17 cellular contexts compared by ENCODE assay signal in genomic region chr13:29315847-29316246, GRCh38.
DNase-seq lines count a peak whose midpoint lies in the region; ATAC-seq and TF ChIP-seq lines count a peak whose summit lies in the region.
"Had no signal": no experiment of that assay in that cellular context is flagged by ENCODE, and none has a peak within 500 bp of the region (broad histone marks: within the 10 kb centered on the region; RNA-seq: fewer than 3 reads in every experiment).

No MANE protein-coding gene starts in this region.

- no peak overlapping the region for H3K9ac ChIP-seq in SK-N-SH
- H3K9ac ChIP-seq in mammary epithelial cell (ENCODE audit: insufficient read depth, low read length), result no peak overlapping the region
- H3K9ac ChIP-seq: BLaER1 treated with 17β-estradiol and CSF1 and Interleukin-3, amounts not matched to agents 10 nM and 100 nM had no signal

- no peaks in the 10 kb centered on the region for H3K79me2 ChIP-seq in GM23338 (replicated peaks; ENCODE audit: insufficient read depth)
- H3K79me2 ChIP-seq in SK-N-SH (ENCODE audit: insufficient read depth), result no peaks in the 10 kb centered on the region
- H3K79me2 ChIP-seq in mammary epithelial cell (ENCODE audit: insufficient read depth, low read length), result no peaks in the 10 kb centered on the region

- no peak overlapping the region for H3K4me2 ChIP-seq in GM23338
- no peak overlapping the region for H3K4me2 ChIP-seq in SK-N-SH
- no peak overlapping the region for H3K4me2 ChIP-seq in mammary epithelial cell (ENCODE audit: insufficient read depth, low read depth, low read length)
- H3K4me2 ChIP-seq: BLaER1 treated with 17β-estradiol and CSF1 and Interleukin-3, amounts not matched to agents 10 nM and 100 nM had no signal

- in situ Hi-C loops in mammary epithelial cell (cut with MboI; ENCODE audit: low sequenced_read_pairs in 2 of 2), result no loop called here
- in situ Hi-C loops in ACHN (cut with HindIII; ENCODE audit: low pct_ligation_motif_present, low pct_unique_long_range_greater_than_20kb, low sequenced_read_pairs), result no loop called here

- 0 out of 2 replicates have a peak overlapping the region, but pooled peaks have one; percentile 70 for H2AFZ ChIP-seq in GM23338
- H2AFZ ChIP-seq in SK-N-SH (ENCODE audit: low read depth), result no peak overlapping the region
- H2AFZ ChIP-seq in mammary epithelial cell (ENCODE audit: low read depth, low read length), result no peak overlapping the region

- H3K4me1 ChIP-seq in GM23338 (ENCODE audit: insufficient read depth) (no peaks in the 10 kb centered on the region), SK-N-SH (ENCODE audit: control insufficient read depth in 1 of 2, insufficient read depth in 2 of 2, low read depth in 1 of 2, low read length in 1 of 2) (no peaks in the 10 kb centered on the region), mammary epithelial cell (ENCODE audit: insufficient read depth, low read length) (no peaks in the 10 kb centered on the region)

- H3K4me1 Mint-ChIP-seq in activated CD8-positive, alpha-beta T cell treated with anti-CD3 and anti-CD28 coated beads for 36 hours (ENCODE audit: low read depth), result no peaks in the 10 kb centered on the region
- no peaks in the 10 kb centered on the region for H3K4me1 Mint-ChIP-seq in activated CD8-positive, alpha-beta T cell treated with anti-CD3 and anti-CD28 coated beads, Interleukin-2, amount 10 ng/mL, durations not matched to agents 7 days and 5 days (ENCODE audit: low read depth)
- no peaks in the 10 kb centered on the region for H3K4me1 Mint-ChIP-seq in GM23338
- H3K4me1 Mint-ChIP-seq in stimulated activated memory B cell treated with anti-CD40 and anti-IgM and Interleukin-4, amounts not matched to agents 10 μg/mL and 1 μg/mL and 100 μg/mL, for 72 hours, result no peaks in the 10 kb centered on the region
- H3K4me1 Mint-ChIP-seq: B cell had no signal

- no peak overlapping the region for H3K4me3 Mint-ChIP-seq in activated CD8-positive, alpha-beta T cell treated with anti-CD3 and anti-CD28 coated beads for 36 hours
- no peak overlapping the region for H3K4me3 Mint-ChIP-seq in activated CD8-positive, alpha-beta T cell treated with anti-CD3 and anti-CD28 coated beads, Interleukin-2, amount 10 ng/mL, durations not matched to agents 7 days and 5 days
- H3K4me3 Mint-ChIP-seq in GM23338, result no peak overlapping the region
- no peak overlapping the region for H3K4me3 Mint-ChIP-seq in stimulated activated memory B cell treated with anti-CD40 and anti-IgM and Interleukin-4, amounts not matched to agents 10 μg/mL and 1 μg/mL and 100 μg/mL, for 72 hours
- H3K4me3 Mint-ChIP-seq: B cell; CD8-positive, alpha-beta T cell; H9 had no signal

- TF ChIP-seq RAD21 in SK-N-SH (IDR thresholded peaks at IDR 0.05; ENCODE audit: low read length), result no peak

- intact Hi-C loops in activated CD8-positive, alpha-beta T cell treated with anti-CD3 and anti-CD28 coated beads for 36 hours (cut with micrococcal nuclease), result no loop called here
- intact Hi-C loops in mammary epithelial cell (cut with micrococcal nuclease), result no loop called here

- no peaks in the 10 kb centered on the region for H3K36me3 Mint-ChIP-seq in activated CD8-positive, alpha-beta T cell treated with anti-CD3 and anti-CD28 coated beads for 36 hours (ENCODE audit: low read depth)
- H3K36me3 Mint-ChIP-seq in activated CD8-positive, alpha-beta T cell treated with anti-CD3 and anti-CD28 coated beads, Interleukin-2, amount 10 ng/mL, durations not matched to agents 7 days and 5 days (ENCODE audit: low read depth), result no peaks in the 10 kb centered on the region
- H3K36me3 Mint-ChIP-seq in GM23338 (ENCODE audit: low read depth), result no peaks in the 10 kb centered on the region
- H3K36me3 Mint-ChIP-seq in stimulated activated memory B cell treated with anti-CD40 and anti-IgM and Interleukin-4, amounts not matched to agents 10 μg/mL and 1 μg/mL and 100 μg/mL, for 72 hours, result no peaks in the 10 kb centered on the region
- H3K36me3 Mint-ChIP-seq: CD8-positive, alpha-beta T cell had no signal

- H3K27me3 Mint-ChIP-seq in activated CD8-positive, alpha-beta T cell treated with anti-CD3 and anti-CD28 coated beads for 36 hours, result no peaks in the 10 kb centered on the region
- no peaks in the 10 kb centered on the region for H3K27me3 Mint-ChIP-seq in activated CD8-positive, alpha-beta T cell treated with anti-CD3 and anti-CD28 coated beads, Interleukin-2, amount 10 ng/mL, durations not matched to agents 7 days and 5 days (ENCODE audit: low read depth)
- peaks cover 6% of the 10 kb centered on the region for H3K27me3 Mint-ChIP-seq in GM23338 (ENCODE audit: insufficient read depth, low read depth, poor library complexity)
- H3K27me3 Mint-ChIP-seq in stimulated activated memory B cell treated with anti-CD40 and anti-IgM and Interleukin-4, amounts not matched to agents 10 μg/mL and 1 μg/mL and 100 μg/mL, for 72 hours, result no peaks in the 10 kb centered on the region

- peak; percentile 39 for ATAC-seq in activated CD8-positive, alpha-beta T cell treated with anti-CD3 and anti-CD28 coated beads for 36 hours
- ATAC-seq in activated CD8-positive, alpha-beta T cell treated with anti-CD3 and anti-CD28 coated beads, Interleukin-2, amount 10 ng/mL, durations not matched to agents 7 days and 5 days, result no peak
- no peak for ATAC-seq in GM23338
- peak; percentile 62 for ATAC-seq in stimulated activated memory B cell treated with anti-CD40 and anti-IgM and Interleukin-4, amounts not matched to agents 10 μg/mL and 1 μg/mL and 100 μg/mL, for 72 hours
- ATAC-seq: CD8-positive, alpha-beta T cell; GM12878 had no signal

- H3K27ac Mint-ChIP-seq in activated CD8-positive, alpha-beta T cell treated with anti-CD3 and anti-CD28 coated beads for 36 hours, result no peak overlapping the region
- H3K27ac Mint-ChIP-seq in activated CD8-positive, alpha-beta T cell treated with anti-CD3 and anti-CD28 coated beads, Interleukin-2, amount 10 ng/mL, durations not matched to agents 7 days and 5 days, result no peak overlapping the region
- H3K27ac Mint-ChIP-seq in GM23338, result no peak overlapping the region
- H3K27ac Mint-ChIP-seq in stimulated activated memory B cell treated with anti-CD40 and anti-IgM and Interleukin-4, amounts not matched to agents 10 μg/mL and 1 μg/mL and 100 μg/mL, for 72 hours, result no peak overlapping the region
- H3K27ac Mint-ChIP-seq: B cell; CD8-positive, alpha-beta T cell; H9 had no signal

- 0% methylated on average over 2 of the region's 2 CpGs for WGBS in SK-N-SH (ENCODE audit: low lambda C conversion rate)
- WGBS in mammary epithelial cell (ENCODE audit: low coverage, missing lambda C conversion rate), result 35% methylated on average over 2 of the region's 2 CpGs

- POLR2A ChIA-PET in activated CD8-positive, alpha-beta T cell treated with anti-CD3 and anti-CD28 coated beads for 36 hours (lab: Charles Lee), result no interaction called here
- POLR2A ChIA-PET in activated CD8-positive, alpha-beta T cell treated with anti-CD3 and anti-CD28 coated beads, Interleukin-2, amount 10 ng/mL, durations not matched to agents 7 days and 5 days (lab: Charles Lee), result interaction anchor here (0.7 kb wide), 1 partner anchor 1355 kb away, joined by 3 read pairs; no protein-coding TSS in a partner anchor
- POLR2A ChIA-PET in SK-N-SH (lab: Yijun Ruan, JAX), result no interaction called here

- CTCF ChIA-PET in activated CD8-positive, alpha-beta T cell treated with anti-CD3 and anti-CD28 coated beads for 36 hours (lab: Charles Lee), result no interaction called here
- CTCF ChIA-PET in activated CD8-positive, alpha-beta T cell treated with anti-CD3 and anti-CD28 coated beads, Interleukin-2, amount 10 ng/mL, durations not matched to agents 7 days and 5 days (lab: Charles Lee), result no interaction called here
- CTCF ChIA-PET in SK-N-SH (lab: Yijun Ruan, JAX) (no interaction called here), mammary epithelial cell (lab: Charles Lee; ENCODE audit: low non-redundant PET) (no interaction called here)

- dilution Hi-C loops in mammary epithelial cell (cut with HindIII; ENCODE audit: low sequenced_read_pairs), result loop anchor here (5.0 kb wide), 1 partner anchor 49 kb away; no protein-coding TSS in a partner anchor

- H3K9me2 ChIP-seq in GM23338 (ENCODE audit: insufficient read depth), result no peaks in the 10 kb centered on the region
- H3K9me2 ChIP-seq in SK-N-SH, result no peaks in the 10 kb centered on the region

- H3K4me3 ChIP-seq in GM23338 (no peak overlapping the region), SK-N-SH (ENCODE audit: low read depth in 2 of 2, low read length in 1 of 2) (no peak overlapping the region), mammary epithelial cell (replicated peaks in 1 of 3; ENCODE audit: insufficient read depth in 1 of 3, low read depth in 2 of 3, low read length in 3 of 3) (no peak overlapping the region)
- H3K4me3 ChIP-seq: BLaER1 treated with 17β-estradiol and CSF1 and Interleukin-3, amounts not matched to agents 10 nM and 100 nM; GM12878 had no signal

- H4K20me1 ChIP-seq in GM23338 (replicated peaks; ENCODE audit: insufficient read depth) (no peaks in the 10 kb centered on the region), SK-N-SH (ENCODE audit: insufficient read depth) (no peaks in the 10 kb centered on the region), mammary epithelial cell (ENCODE audit: insufficient read depth, low read length) (no peaks in the 10 kb centered on the region)
- H4K20me1 ChIP-seq: BLaER1 treated with 17β-estradiol and CSF1 and Interleukin-3, amounts not matched to agents 10 nM and 100 nM had no signal

- peak; percentile 2 for DNase-seq in activated CD8-positive, alpha-beta T cell treated with anti-CD3 and anti-CD28 coated beads for 36 hours
- DNase-seq in activated CD8-positive, alpha-beta T cell treated with anti-CD3 and anti-CD28 coated beads, Interleukin-2, amount 10 ng/mL, durations not matched to agents 7 days and 5 days, result no peak
- DNase-seq in GM23338 (ENCODE audit: low spot score), result no peak
- DNase-seq in RPMI8226, result peak; percentile 25
- no peak for DNase-seq in SK-N-SH
- DNase-seq in mammary epithelial cell, result no peak
- DNase-seq in ACHN, result no peak
- DNase-seq: 8988T; Calu3; CD8-positive, alpha-beta T cell; DMS79 treated with DMSO at 0.1 percent for 48 hours; EL; H9 had no signal

- no peak for TF ChIP-seq CTCF in activated CD8-positive, alpha-beta T cell treated with anti-CD3 and anti-CD28 coated beads for 36 hours (IDR thresholded peaks at IDR 0.05)
- no peak for TF ChIP-seq CTCF in GM23338 (conservative IDR thresholded peaks at IDR 0.05; ENCODE audit: low read depth in 2 of 2)
- no peak for TF ChIP-seq CTCF in SK-N-SH (IDR thresholded peaks at IDR 0.05)
- TF ChIP-seq CTCF in mammary epithelial cell (conservative IDR thresholded peaks at IDR 0.05 in 1 of 2, IDR thresholded peaks at IDR 0.05 in 1 of 2; ENCODE audit: extremely low read depth in 1 of 2, insufficient read depth in 1 of 2, low read depth in 1 of 2, low read length in 2 of 2), result no peak

- no peaks in the 10 kb centered on the region for H3K9me3 Mint-ChIP-seq in activated CD8-positive, alpha-beta T cell treated with anti-CD3 and anti-CD28 coated beads for 36 hours
- no peaks in the 10 kb centered on the region for H3K9me3 Mint-ChIP-seq in activated CD8-positive, alpha-beta T cell treated with anti-CD3 and anti-CD28 coated beads, Interleukin-2, amount 10 ng/mL, durations not matched to agents 7 days and 5 days (ENCODE audit: insufficient read depth)
- no peaks in the 10 kb centered on the region; the same call in 1 of the 3 replicates for H3K9me3 Mint-ChIP-seq in GM23338
- no peaks in the 10 kb centered on the region for H3K9me3 Mint-ChIP-seq in stimulated activated memory B cell treated with anti-CD40 and anti-IgM and Interleukin-4, amounts not matched to agents 10 μg/mL and 1 μg/mL and 100 μg/mL, for 72 hours
- H3K9me3 Mint-ChIP-seq: CD8-positive, alpha-beta T cell had no signal

- no peaks in the 10 kb centered on the region for H3K27me3 ChIP-seq in GM23338 (ENCODE audit: insufficient read depth)
- no peaks in the 10 kb centered on the region for H3K27me3 ChIP-seq in SK-N-SH (ENCODE audit: insufficient read depth)
- no peaks in the 10 kb centered on the region for H3K27me3 ChIP-seq in mammary epithelial cell (ENCODE audit: insufficient read depth, low read length)
- H3K27me3 ChIP-seq: BLaER1 treated with 17β-estradiol and CSF1 and Interleukin-3, amounts not matched to agents 10 nM and 100 nM had no signal

- H3K36me3 ChIP-seq in GM23338 (ENCODE audit: insufficient read depth) (no peaks in the 10 kb centered on the region), SK-N-SH (replicated peaks in 1 of 2; ENCODE audit: control insufficient read depth in 1 of 2, insufficient read depth in 2 of 2, low read length in 1 of 2) (no peaks in the 10 kb centered on the region), mammary epithelial cell (ENCODE audit: insufficient read depth, low read length) (no peaks in the 10 kb centered on the region)
- H3K36me3 ChIP-seq: BLaER1 treated with 17β-estradiol and CSF1 and Interleukin-3, amounts not matched to agents 10 nM and 100 nM had no signal

- no peaks in the 10 kb centered on the region for H3K9me3 ChIP-seq in SK-N-SH
- H3K9me3 ChIP-seq in mammary epithelial cell (replicated peaks; ENCODE audit: insufficient read depth, low read length), result peaks cover 4% of the 10 kb centered on the region
- H3K9me3 ChIP-seq: BLaER1 treated with 17β-estradiol and CSF1 and Interleukin-3, amounts not matched to agents 10 nM and 100 nM had no signal

- no peak for TF ChIP-seq EP300 in SK-N-SH (IDR thresholded peaks at IDR 0.05; ENCODE audit: borderline replicate concordance in 1 of 2, low read depth in 1 of 2, low read length in 1 of 2)

- no TSS peak for BruUV-seq in mammary epithelial cell (replicated peaks; lab: Mats Ljungman, UMichigan)

- H3K27ac ChIP-seq in GM23338 (ENCODE audit: low read depth), result no peak overlapping the region
- no peak overlapping the region for H3K27ac ChIP-seq in SK-N-SH (ENCODE audit: low read depth in 2 of 2, low read length in 1 of 2)
- H3K27ac ChIP-seq in mammary epithelial cell (ENCODE audit: insufficient read depth, low read depth, low read length), result no peak overlapping the region
- H3K27ac ChIP-seq: BLaER1 treated with 17β-estradiol and CSF1 and Interleukin-3, amounts not matched to agents 10 nM and 100 nM had no signal

- H3F3A ChIP-seq in GM23338 (replicated peaks; ENCODE audit: low read depth), result no peaks in the 10 kb centered on the region
- H3F3A ChIP-seq in SK-N-SH (replicated peaks; ENCODE audit: insufficient read depth), result no peaks in the 10 kb centered on the region

Comparison
In these comparisons a context has a peak if more than half of its experiments do, and no peak if none do; other contexts are left out.
1. ATAC-seq: peak in activated CD8-positive, alpha-beta T cell treated with anti-CD3 and anti-CD28 coated beads for 36 hours (single experiment) and stimulated activated memory B cell treated with anti-CD40 and anti-IgM and Interleukin-4, amounts not matched to agents 10 μg/mL and 1 μg/mL and 100 μg/mL, for 72 hours (single experiment); none in activated CD8-positive, alpha-beta T cell treated with anti-CD3 and anti-CD28 coated beads, Interleukin-2, amount 10 ng/mL, durations not matched to agents 7 days and 5 days (single experiment) and GM23338 (single experiment).
2. DNase-seq: peak in activated CD8-positive, alpha-beta T cell treated with anti-CD3 and anti-CD28 coated beads for 36 hours (single experiment) and RPMI8226 (single experiment); none in activated CD8-positive, alpha-beta T cell treated with anti-CD3 and anti-CD28 coated beads, Interleukin-2, amount 10 ng/mL, durations not matched to agents 7 days and 5 days (single experiment), GM23338 (single experiment), SK-N-SH (single experiment), mammary epithelial cell (single experiment) and ACHN (single experiment).